In genomic region chr15:22949074-22949547, GRCh38 we compare ENCODE assay signal across 8 cellular contexts. TPM values are rescaled to one million over a fixed set of nuclear protein-coding genes. Genes with fewer than 3 reads are reported as not detected.
A peak's percentile ranks its signal among the peaks of the same experiment; 100 is the strongest.
DNase-seq lines count a peak whose midpoint lies in the region; ATAC-seq and TF ChIP-seq lines count a peak whose summit lies in the region.

No MANE protein-coding gene starts in this region.

- no peaks in the 10 kb centered on the region for H3K27me3 ChIP-seq in CD4-positive, alpha-beta memory T cell (ENCODE audit: insufficient read depth, low read length)
- H3K27me3 ChIP-seq in HUES64 (ENCODE audit: insufficient read depth, low read length) (no peaks in the 10 kb centered on the region), tibial artery (no peaks in the 10 kb centered on the region)

- H3K9me3 Mint-ChIP-seq in CD4-positive, alpha-beta memory T cell: no peaks in the 10 kb centered on the region

- TF ChIP-seq CTCF in tibial artery (IDR thresholded peaks at IDR 0.05): no peak

- no peak overlapping the region for H3K27ac ChIP-seq in CD4-positive, alpha-beta memory T cell (ENCODE audit: low read depth, low read length)
- H3K27ac ChIP-seq in HUES64 (ENCODE audit: low read depth, low read length) (no peak overlapping the region), tibial artery (peak overlapping the region; percentile 47 to 77)

- intact Hi-C loops in CD4-positive, alpha-beta memory T cell (cut with micrococcal nuclease): no loop called here
- intact Hi-C loops in tibial artery (cut with DNase I; ENCODE audit: low total_unique reads): no loop called here

- CTCF ChIA-PET in CD4-positive, alpha-beta memory T cell (lab: Charles Lee; ENCODE audit: partially characterized antibody): no interaction called here

- DNase-seq in CD4-positive, alpha-beta memory T cell: no peak
- peak; percentile 71 for DNase-seq in brain pericyte (ENCODE audit: low read depth, low spot score)
- peak; percentile 61 for DNase-seq in kidney glomerular epithelial cell (lab: John Stamatoyannopoulos, UW)
- peak; percentile 59 to 87 for DNase-seq in tibial artery
- no peak for DNase-seq in stimulated activated CD4-positive, alpha-beta T cell treated with anti-CD3 and anti-CD28 coated beads, Interleukin-4, amount 100 ng/mL, for 24 hours
- no peak for DNase-seq in activated effector memory CD4-positive, alpha-beta T cell treated with anti-CD3 and anti-CD28 coated beads, Interleukin-2, amount 50 U/mL, for 16 hours

- peaks cover 0 to 4% of the 10 kb centered on the region in 2 donors for H3K27me3 Mint-ChIP-seq in CD4-positive, alpha-beta memory T cell

- H3K9me3 ChIP-seq in CD4-positive, alpha-beta memory T cell (ENCODE audit: control insufficient read depth in 1 of 2, low read length in 2 of 2): no peaks in the 10 kb centered on the region
- H3K9me3 ChIP-seq in HUES64 (ENCODE audit: insufficient read depth, low read depth, low read length) (no peaks in the 10 kb centered on the region), tibial artery (no peaks in the 10 kb centered on the region)

- POLR2A ChIA-PET in CD4-positive, alpha-beta memory T cell (lab: Charles Lee; ENCODE audit: partially characterized antibody): no interaction called here

- H3K36me3 ChIP-seq in CD4-positive, alpha-beta memory T cell (ENCODE audit: insufficient read depth, low read length): no peaks in the 10 kb centered on the region
- H3K36me3 ChIP-seq in HUES64 (ENCODE audit: insufficient read depth, low read length) (peaks cover 4% of the 10 kb centered on the region), tibial artery (peaks cover 14 to 27% (median 27%) of the 10 kb centered on the region in 3 donors)

- peak overlapping the region in 1 of 7 donors; percentile 18 for H3K27ac Mint-ChIP-seq in CD4-positive, alpha-beta memory T cell

- 10% methylated on average over 21 of the region's 21 CpGs for WGBS in HUES64

- no peak overlapping the region for H3K9ac ChIP-seq in HUES64 (ENCODE audit: low read depth, low read length)

- peaks cover 11 to 21% (median 16%) of the 10 kb centered on the region in 4 donors for H3K4me1 Mint-ChIP-seq in CD4-positive, alpha-beta memory T cell

- no peak overlapping the region for H3K4me3 ChIP-seq in CD4-positive, alpha-beta memory T cell (ENCODE audit: low read length in 2 of 2)
- H3K4me3 ChIP-seq in HUES64 (ENCODE audit: low read length) (peak overlapping the region; percentile 21), tibial artery (peak overlapping the region; percentile 10 to 25)

- no peaks in the 10 kb centered on the region for H3K4me1 ChIP-seq in CD4-positive, alpha-beta memory T cell (ENCODE audit: insufficient read depth, low read length)
- H3K4me1 ChIP-seq in HUES64 (ENCODE audit: insufficient read depth, low read length) (peaks cover 26% of the 10 kb centered on the region), tibial artery (peaks cover 0 to 65% (median 49%) of the 10 kb centered on the region in 4 donors)

- H3K4me3 Mint-ChIP-seq in CD4-positive, alpha-beta memory T cell: peak overlapping the region in 5 of 8 donors; percentile 30 to 66 (median 49)

- peaks cover 1 to 3% of the 10 kb centered on the region in 2 donors for H3K36me3 Mint-ChIP-seq in CD4-positive, alpha-beta memory T cell

- peak; percentile 80 for ATAC-seq in GM19372 (IDR thresholded peaks at IDR 0.05; ENCODE audit: low read depth, unreplicated experiment)

RNA-seq across cellular contexts. Expression of gene CYFIP1, which starts 31.1 kb away (rescaled TPM):
- 10 to 100 TPM; 19.3 to 21.5 TPM for total RNA-seq in CD4-positive, alpha-beta memory T cell
- 10 to 100 TPM; 10.8 to 13.6 TPM for polyA plus RNA-seq in CD4-positive, alpha-beta memory T cell
- polyA plus RNA-seq in HUES64 (2013, experiment 1 of 2): 54.7 TPM
- 59.3 TPM for polyA plus RNA-seq in HUES64 (2013, experiment 2 of 2)

Comparison
In these comparisons a context has a peak if more than half of its experiments do, and no peak if none do; other contexts are left out.
1. DNase-seq: peak in brain pericyte (single experiment), kidney glomerular epithelial cell (single experiment) and tibial artery (2 of 2); none in CD4-positive, alpha-beta memory T cell (0 of 5), stimulated activated CD4-positive, alpha-beta T cell treated with anti-CD3 and anti-CD28 coated beads, Interleukin-4, amount 100 ng/mL, for 24 hours (single experiment) and activated effector memory CD4-positive, alpha-beta T cell treated with anti-CD3 and anti-CD28 coated beads, Interleukin-2, amount 50 U/mL, for 16 hours (single experiment).
2. H3K27ac ChIP-seq: peak in tibial artery (2 of 2); none in CD4-positive, alpha-beta memory T cell (single experiment) and HUES64 (single experiment).
3. H3K4me3 ChIP-seq: peak in HUES64 (single experiment) and tibial artery (2 of 2); none in CD4-positive, alpha-beta memory T cell (0 of 2).